ENCODE assay signal across 8 cellular contexts in genomic region chr11:60985991-60986915, GRCh38. TPM values are rescaled to one million over a fixed set of nuclear protein-coding genes. Genes with fewer than 3 reads are reported as not detected.
DNase-seq lines count a peak whose midpoint lies in the region; ATAC-seq lines count a peak whose summit lies in the region.

No MANE protein-coding gene starts in this region.

- no peaks in the 10 kb centered on the region for H3K9me3 ChIP-seq in effector memory CD4-positive, alpha-beta T cell (ENCODE audit: control insufficient read depth, low read length)

- H3K36me3 ChIP-seq in effector memory CD4-positive, alpha-beta T cell (ENCODE audit: control insufficient read depth, insufficient read depth, low read length) = peaks cover 18% of the 10 kb centered on the region

- no peak for ATAC-seq in HG03045 (IDR thresholded peaks at IDR 0.05; ENCODE audit: unreplicated experiment)

- no peaks in the 10 kb centered on the region for H3K27me3 ChIP-seq in effector memory CD4-positive, alpha-beta T cell (replicated peaks; ENCODE audit: control insufficient read depth, insufficient read depth, low read length, poor library complexity, severe bottlenecking)

- DNase-seq in Jurkat, Clone E6-1 (ENCODE audit: low read depth, low spot score) = peak; percentile 87
- peak; percentile 89 to 94 for DNase-seq in activated CD4-positive, alpha-beta T cell treated with anti-CD3 and anti-CD28 coated beads, Interleukin-2, amount 50 U/mL, for 4 hours
- peak; percentile 86 to 95 (median 89) for DNase-seq in effector memory CD4-positive, alpha-beta T cell
- peak; percentile 69 for DNase-seq in stimulated activated CD8-positive, alpha-beta memory T cell treated with anti-CD3 and anti-CD28 coated beads, Interleukin-15, amount 100 ng/mL, for 1 hour (ENCODE audit: low read depth)
- no peak for DNase-seq in NAMALWA (ENCODE audit: low spot score)
- DNase-seq in T1000 (lab: John Stamatoyannopoulos, UW) = no peak
- no peak for DNase-seq in SK-N-DZ (ENCODE audit: low spot score)

- peaks cover 81% of the 10 kb centered on the region for H3K4me1 ChIP-seq in effector memory CD4-positive, alpha-beta T cell (ENCODE audit: control insufficient read depth, insufficient read depth, low read length, poor library complexity, severe bottlenecking)

- no peak overlapping the region for H3K4me3 ChIP-seq in Jurkat, Clone E6-1 (ENCODE audit: low read length)
- peak overlapping the region; percentile 7 for H3K4me3 ChIP-seq in effector memory CD4-positive, alpha-beta T cell (ENCODE audit: insufficient read depth, low read depth, low read length, poor library complexity, severe bottlenecking)

- H3K27ac ChIP-seq in effector memory CD4-positive, alpha-beta T cell (ENCODE audit: insufficient read depth, low read length, poor library complexity, severe bottlenecking) = peak overlapping the region; percentile 93

RNA-seq across cellular contexts. Expression of gene CD6, which starts 14.8 kb away (rescaled TPM):
- polyA plus RNA-seq in Jurkat, Clone E6-1 (2012; ENCODE audit: insufficient read depth, insufficient read length) = 29.8 TPM
- polyA plus RNA-seq in SK-N-DZ (2014; cell fraction: cytosol; rRNA removed) = not detected in 2 replicates
- polyA plus RNA-seq in SK-N-DZ (2014; cell fraction: nucleus; rRNA removed) = not detected in 2 replicates

RNA-seq across cellular contexts. Expression of gene SLC15A3, which starts 34.3 kb away (rescaled TPM):
- polyA plus RNA-seq in Jurkat, Clone E6-1 (2012; ENCODE audit: insufficient read depth, insufficient read length) = not detected
- polyA plus RNA-seq in SK-N-DZ (2014; cell fraction: cytosol; rRNA removed) = 0.21 TPM in 1 of 2 replicates, not detected in the other
- polyA plus RNA-seq in SK-N-DZ (2014; cell fraction: nucleus; rRNA removed) = not detected in 2 replicates

Comparison
In these comparisons a context has a peak if more than half of its experiments do, and no peak if none do; other contexts are left out.
1. DNase-seq: peak in Jurkat, Clone E6-1 (single experiment), activated CD4-positive, alpha-beta T cell treated with anti-CD3 and anti-CD28 coated beads, Interleukin-2, amount 50 U/mL, for 4 hours (2 of 2), effector memory CD4-positive, alpha-beta T cell (3 of 3) and stimulated activated CD8-positive, alpha-beta memory T cell treated with anti-CD3 and anti-CD28 coated beads, Interleukin-15, amount 100 ng/mL, for 1 hour (single experiment); none in NAMALWA (single experiment), T1000 (single experiment) and SK-N-DZ (single experiment).